9 cellular contexts compared by ENCODE assay signal in genomic region chr19:6059996-6060599, GRCh38. TPM values are rescaled to one million over a fixed set of nuclear protein-coding genes. Genes with fewer than 3 reads are reported as not detected.
DNase-seq lines count a peak whose midpoint lies in the region; ATAC-seq and TF ChIP-seq lines count a peak whose summit lies in the region.
"Had no signal": no experiment of that assay in that cellular context is flagged by ENCODE, and none has a peak within 500 bp of the region (broad histone marks: within the 10 kb centered on the region; RNA-seq: fewer than 3 reads in every experiment).

No MANE protein-coding gene starts in this region.

- H3K4me1 Mint-ChIP-seq in natural killer cell (peaks cover 10 to 14% of the 10 kb centered on the region in 2 donors), brain (peaks cover 71% of the 10 kb centered on the region)
- H3K4me1 Mint-ChIP-seq in natural killer cell treated with Interleukin-12 subunit alpha and Interleukin-12 subunit beta and Interleukin-15 and Interleukin-18, amount 100 ng/mL, for 72 hours (ENCODE audit: low read depth in 2 of 2): peaks cover 20 to 22% of the 10 kb centered on the region in 2 donors

- TF ChIP-seq POLR2A in vagina (IDR thresholded peaks at IDR 0.05): no peak

- H3K27me3 Mint-ChIP-seq in natural killer cell (ENCODE audit: low read depth in 2 of 2): peaks cover 16 to 24% of the 10 kb centered on the region in 2 donors
- peaks cover 6 to 31% of the 10 kb centered on the region in 2 donors for H3K27me3 Mint-ChIP-seq in natural killer cell treated with Interleukin-12 subunit alpha and Interleukin-12 subunit beta and Interleukin-15 and Interleukin-18, amount 100 ng/mL, for 72 hours
- peaks cover 10% of the 10 kb centered on the region for H3K27me3 Mint-ChIP-seq in brain

- no peak overlapping the region for H3K9ac ChIP-seq in mucosa of rectum (ENCODE audit: low read depth in 1 of 2, low read length in 2 of 2)

- H3K27me3 ChIP-seq in mucosa of rectum (ENCODE audit: control insufficient read depth in 2 of 2, insufficient read depth in 2 of 2, low read length in 2 of 2): no peaks in the 10 kb centered on the region
- no peaks in the 10 kb centered on the region for H3K27me3 ChIP-seq in vagina

- H3K4me3 Mint-ChIP-seq in natural killer cell (no peak overlapping the region), brain (no peak overlapping the region)
- no peak overlapping the region for H3K4me3 Mint-ChIP-seq in natural killer cell treated with Interleukin-12 subunit alpha and Interleukin-12 subunit beta and Interleukin-15 and Interleukin-18, amount 100 ng/mL, for 72 hours

- H3K27ac ChIP-seq in mucosa of rectum (ENCODE audit: low read depth in 2 of 2, low read length in 2 of 2): peak overlapping the region; percentile 84 to 87
- peak overlapping the region; percentile 63 for H3K27ac ChIP-seq in vagina

- no peaks in the 10 kb centered on the region for H3K36me3 ChIP-seq in mucosa of rectum (ENCODE audit: control insufficient read depth in 2 of 2, insufficient read depth in 2 of 2, low read length in 2 of 2)
- H3K36me3 ChIP-seq in vagina: no peaks in the 10 kb centered on the region

- peak; percentile 1 for DNase-seq in natural killer cell
- no peak for DNase-seq in natural killer cell treated with Interleukin-12 subunit alpha and Interleukin-12 subunit beta and Interleukin-15 and Interleukin-18, amount 100 ng/mL, for 72 hours (ENCODE audit: low spot score)
- DNase-seq in vagina (ENCODE audit: extremely low spot score in 2 of 2): peak in 1 of 2 donors; percentile 69
- no peak for DNase-seq in hippocampal formation (lab: John Stamatoyannopoulos, UW)

- H3K9me3 Mint-ChIP-seq in natural killer cell (no peaks in the 10 kb centered on the region), brain (peaks cover 0 to 8% (median 2%) of the 10 kb centered on the region in 5 experiments)
- no peaks in the 10 kb centered on the region for H3K9me3 Mint-ChIP-seq in natural killer cell treated with Interleukin-12 subunit alpha and Interleukin-12 subunit beta and Interleukin-15 and Interleukin-18, amount 100 ng/mL, for 72 hours
- H3K9me3 Mint-ChIP-seq: activated naive CD4-positive, alpha-beta T cell treated with anti-CD3 and anti-CD28 coated beads for 36 hours had no signal

- peaks cover 63 to 64% of the 10 kb centered on the region in 2 donors for H3K4me1 ChIP-seq in mucosa of rectum (ENCODE audit: control insufficient read depth in 2 of 2, insufficient read depth in 2 of 2, low read length in 2 of 2)
- H3K4me1 ChIP-seq in vagina: peaks cover 83% of the 10 kb centered on the region

- H3K9me3 ChIP-seq in mucosa of rectum (ENCODE audit: control insufficient read depth in 2 of 2, low read length in 2 of 2) (no peaks in the 10 kb centered on the region), vagina (no peaks in the 10 kb centered on the region)

- no peak overlapping the region for H3K4me3 ChIP-seq in mucosa of rectum (ENCODE audit: low read length in 2 of 2)
- no peak overlapping the region for H3K4me3 ChIP-seq in vagina

- intact Hi-C loops in natural killer cell (cut with micrococcal nuclease): no loop called here
- intact Hi-C loops in vagina (cut with DNase I): loop anchor here (5.0 kb wide), 2 partner anchors 47 to 217 kb away; partner anchors contain the start of gene MLLT1

- H3K36me3 Mint-ChIP-seq in natural killer cell (no peaks in the 10 kb centered on the region), brain (peaks cover 9% of the 10 kb centered on the region)
- H3K36me3 Mint-ChIP-seq in natural killer cell treated with Interleukin-12 subunit alpha and Interleukin-12 subunit beta and Interleukin-15 and Interleukin-18, amount 100 ng/mL, for 72 hours: no peaks in the 10 kb centered on the region

- TF ChIP-seq CTCF in natural killer cell (IDR thresholded peaks at IDR 0.05): no peak
- TF ChIP-seq CTCF in brain (conservative IDR thresholded peaks at IDR 0.05): no peak
- TF ChIP-seq CTCF in vagina (IDR thresholded peaks at IDR 0.05): no peak

- ATAC-seq in natural killer cell (no peak), GM19351 (IDR thresholded peaks at IDR 0.05; ENCODE audit: unreplicated experiment) (no peak), HG03135 (IDR thresholded peaks at IDR 0.05; ENCODE audit: unreplicated experiment) (no peak)
- no peak for ATAC-seq in natural killer cell treated with Interleukin-12 subunit alpha and Interleukin-12 subunit beta and Interleukin-15 and Interleukin-18, amount 100 ng/mL, for 72 hours

- H3K27ac Mint-ChIP-seq in natural killer cell (no peak overlapping the region), brain (peak overlapping the region in 4 of 5 experiments; percentile 13 to 49 (median 20))
- no peak overlapping the region for H3K27ac Mint-ChIP-seq in natural killer cell treated with Interleukin-12 subunit alpha and Interleukin-12 subunit beta and Interleukin-15 and Interleukin-18, amount 100 ng/mL, for 72 hours
- H3K27ac Mint-ChIP-seq: activated naive CD4-positive, alpha-beta T cell treated with anti-CD3 and anti-CD28 coated beads for 36 hours had no signal

RNA-seq across cellular contexts. Expression of gene RFX2, which starts 50.2 kb away (rescaled TPM):
- 1 to 10 TPM; 2.4 to 4.6 (median 4.1) TPM for total RNA-seq in natural killer cell
- total RNA-seq in natural killer cell treated with Interleukin-12 subunit alpha and Interleukin-12 subunit beta and Interleukin-15 and Interleukin-18, amount 100 ng/mL, for 72 hours: 1 to 10 TPM; 6.6 to 6.9 TPM
- polyA plus RNA-seq in brain (ENCODE audit: insufficient read depth, low read depth, low replicate concordance): 29.6 TPM
- total RNA-seq in vagina: 12.0 TPM

Comparison
In these comparisons a context has a peak if more than half of its experiments do, and no peak if none do; other contexts are left out.
1. H3K27ac Mint-ChIP-seq: peak in brain (4 of 5); none in natural killer cell (0 of 2) and natural killer cell treated with Interleukin-12 subunit alpha and Interleukin-12 subunit beta and Interleukin-15 and Interleukin-18, amount 100 ng/mL, for 72 hours (0 of 2).